8 cellular contexts compared by ENCODE assay signal in the genomic region with DNA sequence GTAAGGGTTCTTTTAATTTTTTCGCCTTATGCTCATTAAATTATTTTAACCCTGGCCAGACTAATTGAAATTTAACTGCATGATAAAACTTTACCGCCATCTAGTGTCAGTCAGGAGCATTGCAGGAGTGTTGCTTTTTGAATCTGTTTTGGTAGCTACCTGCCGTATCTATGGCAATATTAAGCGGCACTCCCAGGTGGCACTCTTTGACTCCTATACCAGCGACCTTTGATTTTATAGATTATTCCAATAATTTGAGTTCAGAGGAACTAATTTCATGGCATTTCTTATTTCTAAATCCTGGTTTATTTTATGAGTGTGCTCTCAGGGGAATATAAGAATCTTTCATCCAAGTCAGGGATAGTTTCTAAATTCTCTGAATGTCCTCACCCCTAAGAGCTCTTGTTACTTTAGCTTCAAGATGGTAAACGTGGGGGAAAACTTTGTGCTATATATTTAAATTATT.
DNase-seq lines count a peak whose midpoint lies in the region; ATAC-seq and TF ChIP-seq lines count a peak whose summit lies in the region.

No MANE protein-coding gene starts in this region.

- peaks cover 7% of the 10 kb centered on the region for H3K4me1 Mint-ChIP-seq in activated CD4-positive, alpha-beta memory T cell treated with anti-CD3 and anti-CD28 coated beads for 36 hours (ENCODE audit: low read depth)

- H3K36me3 ChIP-seq in parathyroid adenoma (ENCODE audit: control insufficient read depth, insufficient read depth, low read length), result no peaks in the 10 kb centered on the region

- peaks cover 78% of the 10 kb centered on the region for H3K4me1 ChIP-seq in parathyroid adenoma

- TF ChIP-seq CTCF in parathyroid adenoma (IDR thresholded peaks at IDR 0.05), result peak; percentile 99

- H3K27ac ChIP-seq in parathyroid adenoma, result peak overlapping the region; percentile 96

- no peaks in the 10 kb centered on the region for H3K36me3 Mint-ChIP-seq in activated CD4-positive, alpha-beta memory T cell treated with anti-CD3 and anti-CD28 coated beads for 36 hours

- no peak overlapping the region for H3K9ac ChIP-seq in parathyroid adenoma

- no peak overlapping the region for H3K4me3 Mint-ChIP-seq in activated CD4-positive, alpha-beta memory T cell treated with anti-CD3 and anti-CD28 coated beads for 36 hours

- DNase-seq in SKM-1 treated with dmso at 0.1 percent for 144 hours (lab: John Stamatoyannopoulos, UW; ENCODE audit: unreplicated experiment) (peak; percentile 56), SKM-1 (lab: John Stamatoyannopoulos, UW; ENCODE audit: unreplicated experiment) (no peak), NCI-H2171 treated with DMSO at 0.1 percent for 48 hours (lab: John Stamatoyannopoulos, UW) (peak; percentile 72), fibroblast of peridontal ligament (ENCODE audit: extremely low read depth) (peak; percentile 71)
- DNase-seq in activated CD4-positive, alpha-beta memory T cell treated with anti-CD3 and anti-CD28 coated beads for 36 hours, result peak; percentile 47

- peaks cover 4% of the 10 kb centered on the region for H3K79me2 ChIP-seq in parathyroid adenoma

- POLR2A ChIA-PET in activated CD4-positive, alpha-beta memory T cell treated with anti-CD3 and anti-CD28 coated beads for 36 hours (lab: Charles Lee), result interaction anchor here (0.7 to 0.9 kb wide), 2 partner anchors 14 to 451 kb away, joined by 3 to 4 read pairs; no protein-coding TSS in a partner anchor

- H3K4me2 ChIP-seq in parathyroid adenoma (ENCODE audit: low read length), result peak overlapping the region; percentile 2

- no peaks in the 10 kb centered on the region for H3K9me3 Mint-ChIP-seq in activated CD4-positive, alpha-beta memory T cell treated with anti-CD3 and anti-CD28 coated beads for 36 hours

- peaks cover 5% of the 10 kb centered on the region for H3K27me3 Mint-ChIP-seq in activated CD4-positive, alpha-beta memory T cell treated with anti-CD3 and anti-CD28 coated beads for 36 hours

- peak; percentile 42 for ATAC-seq in HG02870 (IDR thresholded peaks at IDR 0.05; ENCODE audit: unreplicated experiment)
- ATAC-seq in HG03045 (IDR thresholded peaks at IDR 0.05; ENCODE audit: unreplicated experiment), result no peak

- no peaks in the 10 kb centered on the region for H3K27me3 ChIP-seq in parathyroid adenoma (ENCODE audit: control insufficient read depth, insufficient read depth, low read length)

- H3K4me3 ChIP-seq in parathyroid adenoma (ENCODE audit: low read depth, low read length), result no peak overlapping the region

- no peak overlapping the region for H3K27ac Mint-ChIP-seq in activated CD4-positive, alpha-beta memory T cell treated with anti-CD3 and anti-CD28 coated beads for 36 hours

- H3K9me3 ChIP-seq in parathyroid adenoma (ENCODE audit: control insufficient read depth, low read length), result no peaks in the 10 kb centered on the region

- intact Hi-C loops in activated CD4-positive, alpha-beta memory T cell treated with anti-CD3 and anti-CD28 coated beads for 36 hours (cut with micrococcal nuclease), result loop anchor here (1.0 to 2.0 kb wide), 5 partner anchors 47 to 553 kb away; no protein-coding TSS in a partner anchor

- CTCF ChIA-PET in activated CD4-positive, alpha-beta memory T cell treated with anti-CD3 and anti-CD28 coated beads for 36 hours (lab: Charles Lee), result interaction anchor here (0.6 to 9.3 kb wide), 80 partner anchors 8 to 1126 kb away, joined by 3 to 319 read pairs (median 4); a partner anchor contains a TSS

- H2AFZ ChIP-seq in parathyroid adenoma, result peak overlapping the region; percentile 64
